ENCODE assay signal across 1 cellular context in genomic region chr7:73624669-73625001, GRCh38.
TF ChIP-seq lines count a peak whose summit lies in the region.

No MANE protein-coding gene starts in this region.

TF ChIP-seq in GM23338, 12 proteins besides CTCF, POLR2A, EP300 and RAD21:
- TF ChIP-seq ZNF462 (CRISPR knock-in tag; IDR thresholded peaks at IDR 0.05), result no peak
- TF ChIP-seq, protein P1, sequence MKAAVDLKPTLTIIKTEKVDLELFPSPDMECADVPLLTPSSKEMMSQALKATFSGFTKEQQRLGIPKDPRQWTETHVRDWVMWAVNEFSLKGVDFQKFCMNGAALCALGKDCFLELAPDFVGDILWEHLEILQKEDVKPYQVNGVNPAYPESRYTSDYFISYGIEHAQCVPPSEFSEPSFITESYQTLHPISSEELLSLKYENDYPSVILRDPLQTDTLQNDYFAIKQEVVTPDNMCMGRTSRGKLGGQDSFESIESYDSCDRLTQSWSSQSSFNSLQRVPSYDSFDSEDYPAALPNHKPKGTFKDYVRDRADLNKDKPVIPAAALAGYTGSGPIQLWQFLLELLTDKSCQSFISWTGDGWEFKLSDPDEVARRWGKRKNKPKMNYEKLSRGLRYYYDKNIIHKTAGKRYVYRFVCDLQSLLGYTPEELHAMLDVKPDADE (IDR thresholded peaks at IDR 0.05), result no peak
- no peak for TF ChIP-seq STAT1 (IDR thresholded peaks at IDR 0.05; ENCODE audit: unreplicated experiment)
- no peak for TF ChIP-seq REST (IDR thresholded peaks at IDR 0.05; ENCODE audit: unreplicated experiment)
- no peak for TF ChIP-seq EZH2 (IDR thresholded peaks at IDR 0.05; ENCODE audit: low read depth, unreplicated experiment)
- TF ChIP-seq ZNF331 (CRISPR knock-in tag; IDR thresholded peaks at IDR 0.05; ENCODE audit: low read depth), result no peak
- no peak for TF ChIP-seq CREB1 (CRISPR knock-in tag; IDR thresholded peaks at IDR 0.05; ENCODE audit: low read depth)
- no peak for TF ChIP-seq POLR2AphosphoS5 (IDR thresholded peaks at IDR 0.05; ENCODE audit: low read depth)
- TF ChIP-seq ZNF114 (CRISPR knock-in tag; IDR thresholded peaks at IDR 0.05), result no peak
- TF ChIP-seq EZH2phosphoT487 (IDR thresholded peaks at IDR 0.05; ENCODE audit: unreplicated experiment), result no peak
- TF ChIP-seq JUNB (IDR thresholded peaks at IDR 0.05; ENCODE audit: unreplicated experiment), result no peak
- no peak for TF ChIP-seq NANOG (IDR thresholded peaks at IDR 0.05; ENCODE audit: borderline replicate concordance)
